ENCODE assay signal across 7 cellular contexts in genomic region chr12:60522684-60523083, GRCh38.
"Had no signal": no experiment of that assay in that cellular context is flagged by ENCODE, and none has a peak within 500 bp of the region (broad histone marks: within the 10 kb centered on the region; RNA-seq: fewer than 3 reads in every experiment).

No MANE protein-coding gene starts in this region.

- H3K4me1 ChIP-seq: sigmoid colon, stomach had no signal

- H3K4me3 ChIP-seq: sigmoid colon, stomach had no signal

- H3K4me1 Mint-ChIP-seq: activated CD4-positive, alpha-beta T cell treated with anti-CD3 and anti-CD28 coated beads, Interleukin-2, amount 10 ng/mL, durations not matched to agents 7 days and 5 days had no signal

- H3K27me3 ChIP-seq: sigmoid colon, stomach had no signal

- H3K27ac ChIP-seq: sigmoid colon, stomach had no signal

- DNase-seq: activated CD4-positive, alpha-beta T cell treated with anti-CD3 and anti-CD28 coated beads, Interleukin-2, amount 10 ng/mL, durations not matched to agents 7 days and 5 days; activated naive CD4-positive, alpha-beta T cell treated with Interleukin-2 at 50 U/mL for 16 hours; kidney glomerular epithelial cell; mesendoderm; sigmoid colon; stimulated activated CD4-positive, alpha-beta T cell treated with anti-CD3 and anti-CD28 coated beads, Interleukin-1b, Interleukin-23, amount 100 ng/mL, for 48 hours; stomach had no signal

- H3K36me3 ChIP-seq: sigmoid colon, stomach had no signal

- H3K27ac Mint-ChIP-seq: activated CD4-positive, alpha-beta T cell treated with anti-CD3 and anti-CD28 coated beads, Interleukin-2, amount 10 ng/mL, durations not matched to agents 7 days and 5 days had no signal

- H3K4me3 Mint-ChIP-seq: activated CD4-positive, alpha-beta T cell treated with anti-CD3 and anti-CD28 coated beads, Interleukin-2, amount 10 ng/mL, durations not matched to agents 7 days and 5 days had no signal

- H3K27me3 Mint-ChIP-seq: activated CD4-positive, alpha-beta T cell treated with anti-CD3 and anti-CD28 coated beads, Interleukin-2, amount 10 ng/mL, durations not matched to agents 7 days and 5 days had no signal
